8 cellular contexts compared by ENCODE assay signal in the genomic region with DNA sequence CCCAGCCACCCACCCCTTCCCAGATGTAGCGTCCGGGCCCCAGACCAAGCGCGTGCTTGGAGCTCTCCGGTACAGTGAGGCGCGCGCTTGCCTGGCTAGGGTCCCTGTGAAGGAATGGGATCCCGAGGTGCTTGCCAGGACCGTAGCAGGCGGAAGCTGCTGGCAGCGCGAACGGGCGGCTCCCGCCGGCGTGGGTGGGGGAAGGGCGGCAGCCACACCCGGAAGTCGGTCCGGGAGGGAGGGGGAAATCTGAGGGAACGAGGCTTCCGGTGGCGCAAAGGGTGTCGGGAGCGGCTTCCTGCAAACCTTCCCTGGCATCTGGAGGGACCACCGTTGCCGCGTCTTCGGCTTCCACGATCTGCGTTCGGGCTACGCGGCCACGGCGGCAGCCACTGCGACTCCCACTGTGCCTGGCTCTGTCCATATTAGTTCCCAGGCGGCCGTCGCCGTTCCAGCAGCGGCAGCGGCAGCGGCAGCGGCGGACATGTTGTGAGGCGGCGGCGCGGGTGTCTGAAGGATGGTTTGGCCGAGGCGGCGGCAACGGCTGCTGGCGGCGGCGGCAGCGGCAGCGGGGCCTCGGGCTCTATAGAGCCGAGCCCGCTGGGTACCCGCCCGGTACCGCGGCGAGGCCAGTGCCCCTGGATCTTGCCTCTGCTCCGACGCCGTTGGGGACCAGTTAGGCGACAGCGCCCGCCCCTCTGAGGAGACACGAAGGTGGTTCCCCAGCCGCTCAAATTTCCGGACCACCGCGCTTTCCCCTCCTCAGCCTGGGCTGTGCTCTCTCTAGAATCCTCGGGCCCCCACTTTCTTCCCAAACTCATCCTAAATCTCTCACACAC.
DNase-seq lines count a peak whose midpoint lies in the region; ATAC-seq lines count a peak whose summit lies in the region.

A gene (plus strand): TSS at position 275 of the 839 bp plus-strand sequence. CDS start 739 bp downstream, outside the sequence.

- ATAC-seq in GM19328 (IDR thresholded peaks at IDR 0.05; ENCODE audit: unreplicated experiment): peak; percentile 79
- ATAC-seq in HG03469 (IDR thresholded peaks at IDR 0.05; ENCODE audit: unreplicated experiment): peak; percentile 51

- DNase-seq in C1 segment of cervical spinal cord (lab: John Stamatoyannopoulos, UW) (peak; percentile 60 to 96 (median 90)), NCI-H526 treated with DMSO at 0.1 percent for 48 hours (lab: John Stamatoyannopoulos, UW) (peak; percentile 80), cortex of kidney (lab: John Stamatoyannopoulos, UW) (peak; percentile 75), left kidney (ENCODE audit: low read depth, low spot score) (peak; percentile 98)
- DNase-seq in activated CD4-positive, alpha-beta T cell treated with anti-CD3 and anti-CD28 coated beads, Interleukin-2, amount 50 U/mL, for 1 hour: peak; percentile 88
- peak; percentile 91 for DNase-seq in stimulated activated CD4-positive, alpha-beta T cell treated with anti-CD3 and anti-CD28 coated beads, Interleukin-1b, Interleukin-23, amount 100 ng/mL, for 48 hours

Comparison
In these comparisons a context has a peak if more than half of its experiments do, and no peak if none do; other contexts are left out.
1. Peak in every context shown above with its lines: DNase-seq and ATAC-seq.